Comparison of ENCODE assay signal across 25 cellular contexts in the genomic region with DNA sequence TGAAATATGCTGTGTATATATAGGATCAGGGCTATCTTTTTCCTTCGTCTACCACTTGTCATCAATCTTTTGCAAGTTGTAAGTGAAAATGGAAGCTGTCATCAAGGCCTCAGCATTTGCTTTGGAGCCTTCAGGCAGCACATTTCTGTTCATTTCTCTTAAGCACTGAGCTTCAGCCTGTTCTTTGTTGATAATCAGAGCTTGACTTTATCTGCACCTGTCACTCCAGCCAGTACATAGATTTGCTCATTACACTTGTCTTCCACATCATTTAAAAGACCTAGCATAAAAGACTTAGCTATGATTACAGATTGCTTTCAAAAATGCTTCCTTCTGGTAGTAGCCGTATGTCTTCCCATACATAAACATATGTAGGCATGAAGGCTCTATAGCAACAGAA.
"Had no signal": no experiment of that assay in that cellular context is flagged by ENCODE, and none has a peak within 500 bp of the region (broad histone marks: within the 10 kb centered on the region; RNA-seq: fewer than 3 reads in every experiment).

No MANE protein-coding gene starts in this region.

- DNase-seq: nephron progenitor cell; occipital lobe; ovary; posterior cingulate gyrus; psoas muscle; right cardiac atrium; right lobe of liver; sigmoid colon; stimulated activated CD4-positive, alpha-beta T cell treated with anti-CD3 and anti-CD28 coated beads, Interleukin-15, amount 100 ng/mL, for 24 hours; stimulated activated CD4-positive, alpha-beta T cell treated with anti-CD3 and anti-CD28 coated beads, Interleukin-2, amount 100 ng/mL, for 24 hours; stimulated activated CD4-positive, alpha-beta T cell treated with anti-CD3 and anti-CD28 coated beads, Interleukin-2, amount 100 ng/mL, for 48 hours; stimulated activated CD4-positive, alpha-beta T cell treated with anti-CD3 and anti-CD28 coated beads, Interleukin-4, amount 100 ng/mL, for 24 hours; stimulated activated naive B cell treated with anti-CD40 and anti-IgM and Interleukin-4, amounts not matched to agents 10 μg/mL and 1 μg/mL and 100 μg/mL, for 72 hours; stimulated activated naive CD4-positive, alpha-beta T cell treated with Interleukin-2 at 50 U/mL for 16 hours; stomach; thyroid gland; trophoblast cell; upper lobe of left lung had no signal

- H3K27me3 ChIP-seq: neural progenitor cell, ovary, right lobe of liver, sigmoid colon, stomach, thyroid gland, tibial nerve, upper lobe of left lung, vagina had no signal

- H3K4me3 ChIP-seq: neural progenitor cell, ovary, psoas muscle, right lobe of liver, sigmoid colon, stomach, thoracic aorta, thyroid gland, tibial nerve, upper lobe of left lung, vagina had no signal

- H3K4me2 ChIP-seq: neural progenitor cell had no signal

- ATAC-seq: natural killer cell treated with Interleukin-12 subunit alpha and Interleukin-12 subunit beta and Interleukin-15 and Interleukin-18, amount 100 ng/mL, for 72 hours; psoas muscle; right cardiac atrium; right lobe of liver; stimulated activated effector memory CD8-positive, alpha-beta T cell treated with anti-CD3 and anti-CD28 coated beads, Interleukin-12 subunit alpha, Interleukin-12 subunit beta, amount 100 ng/mL, for 72 hours; stimulated activated naive B cell treated with anti-CD40 and anti-IgM and Interleukin-4, amounts not matched to agents 10 μg/mL and 1 μg/mL and 100 μg/mL, for 72 hours had no signal

- H3K4me1 ChIP-seq: neural progenitor cell, parathyroid adenoma, psoas muscle, right lobe of liver, sigmoid colon, stomach, thyroid gland, tibial nerve, upper lobe of left lung, vagina had no signal

- H3K9me3 ChIP-seq: ovary, psoas muscle, right lobe of liver, sigmoid colon, stomach, thoracic aorta, thyroid gland, tibial nerve, upper lobe of left lung, vagina had no signal

- H2AFZ ChIP-seq: parathyroid adenoma had no signal

- H3K36me3 ChIP-seq: neural progenitor cell, ovary, right lobe of liver, sigmoid colon, stomach, thoracic aorta, thyroid gland, tibial nerve, upper lobe of left lung, vagina had no signal

- H3K27ac ChIP-seq: neural progenitor cell, ovary, parathyroid adenoma, psoas muscle, right lobe of liver, sigmoid colon, stomach, thoracic aorta, thyroid gland, tibial nerve, upper lobe of left lung, vagina had no signal

- H3K9ac ChIP-seq: neural progenitor cell, parathyroid adenoma had no signal

- H3K79me2 ChIP-seq: parathyroid adenoma had no signal
